1 cellular context compared by ENCODE assay signal in genomic region chr21:46100426-46100825, GRCh38.
TF ChIP-seq lines count a peak whose summit lies in the region.

No MANE protein-coding gene starts in this region.

TF ChIP-seq in GM23338, 12 proteins besides CTCF, POLR2A, EP300 and RAD21 (continued from another document):
- TF ChIP-seq ZNF462 (CRISPR knock-in tag; IDR thresholded peaks at IDR 0.05) (no peak), ZNF114 (CRISPR knock-in tag; IDR thresholded peaks at IDR 0.05) (no peak), ZNF331 (CRISPR knock-in tag; IDR thresholded peaks at IDR 0.05; ENCODE audit: low read depth) (no peak), REST (IDR thresholded peaks at IDR 0.05; ENCODE audit: unreplicated experiment) (no peak)
